Comparison of ENCODE assay signal across 2 cellular contexts in the genomic region with DNA sequence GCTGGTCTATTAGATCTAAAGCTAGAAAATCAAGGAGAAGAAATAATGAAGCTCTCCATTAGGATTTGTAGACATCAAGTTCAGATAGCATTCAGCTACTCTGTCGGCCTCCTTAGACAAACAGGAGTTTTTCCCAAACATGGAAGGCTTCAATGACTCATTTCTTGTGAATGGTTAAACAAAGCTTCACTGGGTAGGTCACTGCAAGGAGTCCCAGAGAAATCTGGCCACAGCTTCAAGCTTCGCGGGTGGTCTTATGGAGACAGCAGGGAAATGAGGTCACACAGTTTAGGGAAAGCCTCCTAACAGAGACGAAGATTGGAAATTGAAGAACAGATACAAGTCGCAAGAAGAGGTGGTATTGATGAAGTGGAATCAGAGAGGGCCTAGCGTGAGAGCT.
A peak's percentile ranks its signal among the peaks of the same experiment; 100 is the strongest.
TF ChIP-seq lines count a peak whose summit lies in the region.

No MANE protein-coding gene starts in this region.

TF ChIP-seq in A549, 52 proteins besides CTCF, POLR2A, EP300 and RAD21 (continued from another document):
- TF ChIP-seq CEBPB (IDR thresholded peaks at IDR 0.05) (no peak), FOSL2 (IDR thresholded peaks at IDR 0.05) (0 out of 2 replicates have a peak, but pooled peaks have one; percentile 18), FOSL2 (CRISPR knock-in tag; IDR thresholded peaks at IDR 0.05) (no peak), PHF8 (IDR thresholded peaks at IDR 0.05; ENCODE audit: borderline replicate concordance, low read depth) (no peak), KDM1A (IDR thresholded peaks at IDR 0.05; ENCODE audit: low read depth) (no peak), HEYL (CRISPR knock-in tag; IDR thresholded peaks at IDR 0.05) (no peak)
- TF ChIP-seq, protein P1, sequence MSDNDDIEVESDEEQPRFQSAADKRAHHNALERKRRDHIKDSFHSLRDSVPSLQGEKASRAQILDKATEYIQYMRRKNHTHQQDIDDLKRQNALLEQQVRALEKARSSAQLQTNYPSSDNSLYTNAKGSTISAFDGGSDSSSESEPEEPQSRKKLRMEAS (IDR thresholded peaks at IDR 0.05) = no peak

TF ChIP-seq in IMR-90, 13 proteins besides CTCF, POLR2A, EP300 and RAD21 (continued from another document):
- peak; percentile 37; the same call in 1 of the 2 replicates for TF ChIP-seq FOS (IDR thresholded peaks at IDR 0.05; ENCODE audit: low read depth, low read length)
